ENCODE assay signal across 8 cellular contexts in the genomic region with DNA sequence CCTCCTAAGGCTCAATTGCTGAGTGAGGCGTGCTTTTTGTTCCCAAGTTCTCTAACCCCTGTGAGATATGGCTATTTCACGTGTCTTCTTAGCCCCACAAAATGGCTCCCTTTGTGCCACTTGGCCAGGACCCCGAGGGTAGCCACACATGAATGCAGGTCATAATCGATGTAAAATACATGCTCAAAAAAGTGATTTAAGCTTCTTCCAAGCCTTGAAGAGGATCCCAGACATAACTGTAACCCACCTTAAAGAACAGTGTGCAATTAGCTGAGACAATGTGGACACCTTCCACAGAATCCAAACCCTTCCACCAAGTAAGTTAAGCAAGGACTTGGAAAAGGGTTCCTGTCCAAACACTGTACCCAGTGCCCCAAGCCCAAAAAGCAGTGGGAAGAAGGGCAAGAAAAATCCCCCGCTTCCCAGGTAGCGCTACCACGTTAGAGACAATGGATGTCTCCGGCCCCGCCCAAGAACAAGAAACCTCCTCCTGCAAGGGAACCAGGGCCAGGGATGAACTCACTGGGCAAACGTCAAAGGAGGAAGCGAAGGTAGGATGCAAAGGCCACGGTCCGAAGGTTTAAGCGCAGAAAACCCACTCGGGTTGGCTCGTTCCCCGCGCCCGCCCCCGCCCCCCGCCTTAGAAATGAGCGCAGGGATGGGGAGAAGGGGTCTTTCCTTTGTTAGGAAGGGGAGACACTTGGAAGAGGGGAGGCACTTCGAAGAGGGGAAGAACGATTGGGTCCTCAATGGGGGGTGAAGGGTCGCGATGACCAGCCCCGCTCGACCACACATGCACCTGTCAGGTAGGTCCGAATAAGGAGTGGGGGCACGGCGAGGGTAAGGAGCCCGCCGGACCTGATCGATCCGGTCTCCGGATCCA. TPM values are rescaled to one million over a fixed set of nuclear protein-coding genes. Genes with fewer than 3 reads are reported as not detected.
A peak's percentile ranks its signal among the peaks of the same experiment; 100 is the strongest.
DNase-seq lines count a peak whose midpoint lies in the region; ATAC-seq and TF ChIP-seq lines count a peak whose summit lies in the region.

No MANE protein-coding gene starts in this region.

- no peaks in the 10 kb centered on the region for H3K27me3 Mint-ChIP-seq in T-helper 17 cell

- H3K4me1 ChIP-seq in ectodermal cell (ENCODE audit: control insufficient read depth, insufficient read depth, low read length) = no peaks in the 10 kb centered on the region
- peaks cover 0 to 11% of the 10 kb centered on the region in 2 donors for H3K4me1 ChIP-seq in muscle layer of duodenum (ENCODE audit: control insufficient read depth in 1 of 2, insufficient read depth in 2 of 2, low read length in 2 of 2)

- 0 to 1% methylated on average over 36 of the region's 36 CpGs for whole genome bisulfite sequencing in ectodermal cell, 2 experiments

- TF ChIP-seq CTCF in GM10248 (IDR thresholded peaks at IDR 0.05; ENCODE audit: control extremely low read depth, extremely low read depth, low read depth, missing control alignments) (no peak), omental fat pad (IDR thresholded peaks at IDR 0.05) (no peak)

- POLR2A ChIA-PET in GM10248 (lab: Yijun Ruan, JAX) = interaction anchor here (0.5 to 1.5 kb wide), 13 partner anchors 8 to 363 kb away, joined by 3 to 20 read pairs (median 3); a partner anchor contains a TSS

- H3K27ac ChIP-seq in ectodermal cell (ENCODE audit: insufficient read depth, low read depth, low read length, poor library complexity, severe bottlenecking) (peak overlapping the region; percentile 52), muscle layer of duodenum (ENCODE audit: low read length) (peak overlapping the region; percentile 14)

- H3K36me3 ChIP-seq in ectodermal cell (ENCODE audit: control insufficient read depth, insufficient read depth, low read length) (peaks cover 4% of the 10 kb centered on the region), muscle layer of duodenum (ENCODE audit: control insufficient read depth in 1 of 2, insufficient read depth in 2 of 2, low read length in 2 of 2) (peaks cover 0 to under 1% of the 10 kb centered on the region in 2 donors)

- H3K4me3 ChIP-seq in ectodermal cell (ENCODE audit: insufficient read depth, low read depth, low read length) = peak overlapping the region; percentile 98
- peak overlapping the region; percentile 79 to 93 for H3K4me3 ChIP-seq in muscle layer of duodenum (ENCODE audit: low read depth in 1 of 2, low read length in 2 of 2)

- peak overlapping the region; percentile 96 for H3K4me3 Mint-ChIP-seq in T-helper 17 cell

- no peaks in the 10 kb centered on the region for H3K27me3 ChIP-seq in ectodermal cell (ENCODE audit: control insufficient read depth, insufficient read depth, low read length, poor library complexity, severe bottlenecking)
- H3K27me3 ChIP-seq in muscle layer of duodenum (ENCODE audit: low read depth, low read length) = no peaks in the 10 kb centered on the region

- H3K9me3 ChIP-seq in T-helper 17 cell (ENCODE audit: control insufficient read depth, low read length, poor library complexity, severe bottlenecking) (no peaks in the 10 kb centered on the region), ectodermal cell (ENCODE audit: control insufficient read depth, low read length) (no peaks in the 10 kb centered on the region), muscle layer of duodenum (ENCODE audit: control insufficient read depth in 1 of 2, low read length in 2 of 2) (no peaks in the 10 kb centered on the region)

- H3K36me3 Mint-ChIP-seq in T-helper 17 cell (ENCODE audit: low read depth) = peaks cover 4% of the 10 kb centered on the region

- CTCF ChIA-PET in GM10248 (lab: Yijun Ruan, JAX) = interaction anchor here (1.5 kb wide), 1 partner anchor 22 kb away, joined by 6 read pairs; a partner anchor contains a TSS

- H3K27ac Mint-ChIP-seq in T-helper 17 cell = peak overlapping the region; percentile 93

- H3K4me1 Mint-ChIP-seq in T-helper 17 cell = peaks cover 34% of the 10 kb centered on the region

- peak; percentile 44 for DNase-seq in A172 (ENCODE audit: low spot score)
- peak; percentile 54 for DNase-seq in GM10248 (ENCODE audit: extremely low spot score)
- peak; percentile 66 for DNase-seq in NCI-H1092 treated with DMSO at 0.1 percent for 48 hours (lab: John Stamatoyannopoulos, UW)
- peak in 1 of 3 donors; percentile 16 for DNase-seq in T-helper 17 cell
- DNase-seq in omental fat pad (ENCODE audit: low spot score) = no peak
- DNase-seq in midbrain (lab: John Stamatoyannopoulos, UW) = no peak

- no peak for ATAC-seq in T-helper 17 cell
- ATAC-seq in omental fat pad (ENCODE audit: low FRiP score) = no peak

RNA-seq across cellular contexts. Expression of a gene that starts 1.1 kb away (rescaled TPM):
- total RNA-seq in A172 (2014; rRNA removed; shearing (Covaris generic)) = 626 and 687 TPM in 2 replicates
- total RNA-seq in T-helper 17 cell (10 to 100 TPM; 40.0 to 46.8 TPM), omental fat pad (10 to 100 TPM; 18.8 to 45.9 (median 31.7) TPM)
- 265 TPM for polyA plus RNA-seq in ectodermal cell (2013, experiment 1 of 4)
- polyA plus RNA-seq in ectodermal cell (2013, experiment 2 of 4) = 217 TPM
- polyA plus RNA-seq in ectodermal cell (2013, experiment 3 of 4) = 231 TPM
- polyA plus RNA-seq in ectodermal cell (2013, experiment 4 of 4) = 240 TPM

RNA-seq across cellular contexts. Expression of a gene that starts 21.7 kb away (rescaled TPM):
- 73.6 and 83.9 TPM in 2 replicates for total RNA-seq in A172 (2014; rRNA removed; shearing (Covaris generic))
- total RNA-seq in T-helper 17 cell (10 to 100 TPM; 20.6 to 29.8 TPM), omental fat pad (100 to 1,000 TPM in 1 of 4 donors, 10 to 100 TPM in 3; 56.0 to 101 (median 68.6) TPM)
- 56.8 TPM for polyA plus RNA-seq in ectodermal cell (2013, experiment 1 of 4)
- polyA plus RNA-seq in ectodermal cell (2013, experiment 2 of 4) = 54.7 TPM
- polyA plus RNA-seq in ectodermal cell (2013, experiment 3 of 4) = 60.6 TPM
- polyA plus RNA-seq in ectodermal cell (2013, experiment 4 of 4) = 68.0 TPM

RNA-seq across cellular contexts. Expression of a gene that starts 29.5 kb away (rescaled TPM):
- 201 and 239 TPM in 2 replicates for total RNA-seq in A172 (2014; rRNA removed; shearing (Covaris generic))
- 100 to 1,000 TPM; 216 to 236 TPM for total RNA-seq in T-helper 17 cell
- polyA plus RNA-seq in ectodermal cell (2013, experiment 1 of 4) = 886 TPM
- 882 TPM for polyA plus RNA-seq in ectodermal cell (2013, experiment 2 of 4)
- 670 TPM for polyA plus RNA-seq in ectodermal cell (2013, experiment 3 of 4)
- 770 TPM for polyA plus RNA-seq in ectodermal cell (2013, experiment 4 of 4)
- 10 to 100 TPM; 53.3 to 62.9 (median 60.1) TPM for total RNA-seq in omental fat pad

RNA-seq across cellular contexts. Expression of a gene that starts 43.4 kb away (rescaled TPM):
- 3.2 and 6.0 TPM in 2 replicates for total RNA-seq in A172 (2014; rRNA removed; shearing (Covaris generic))
- total RNA-seq in T-helper 17 cell = 1 to 10 TPM; 8.9 to 9.3 TPM
- 18.0 TPM for polyA plus RNA-seq in ectodermal cell (2013, experiment 1 of 4)
- polyA plus RNA-seq in ectodermal cell (2013, experiment 2 of 4) = 18.4 TPM
- polyA plus RNA-seq in ectodermal cell (2013, experiment 3 of 4) = 14.3 TPM
- 14.3 TPM for polyA plus RNA-seq in ectodermal cell (2013, experiment 4 of 4)
- total RNA-seq in omental fat pad = 1 to 10 TPM; 3.1 to 7.7 (median 4.9) TPM

RNA-seq across cellular contexts. Expression of a gene that starts 52.3 kb away (rescaled TPM):
- 55.6 and 59.1 TPM in 2 replicates for total RNA-seq in A172 (2014; rRNA removed; shearing (Covaris generic))
- 10 to 100 TPM; 75.0 to 75.3 TPM for total RNA-seq in T-helper 17 cell
- polyA plus RNA-seq in ectodermal cell (2013, experiment 1 of 4) = 96.1 TPM
- polyA plus RNA-seq in ectodermal cell (2013, experiment 2 of 4) = 91.9 TPM
- polyA plus RNA-seq in ectodermal cell (2013, experiment 3 of 4) = 54.7 TPM
- polyA plus RNA-seq in ectodermal cell (2013, experiment 4 of 4) = 57.3 TPM
- 10 to 100 TPM; 17.4 to 51.2 (median 34.8) TPM for total RNA-seq in omental fat pad

Comparison
In these comparisons a context has a peak if more than half of its experiments do, and no peak if none do; other contexts are left out.
1. DNase-seq: peak in A172 (single experiment), GM10248 (single experiment) and NCI-H1092 treated with DMSO at 0.1 percent for 48 hours (single experiment); none in omental fat pad (single experiment) and midbrain (single experiment).
2. RNA of a gene that starts 1.1 kb away (total RNA-seq): 626 to 687 TPM in A172; 40.0 to 46.8 TPM in T-helper 17 cell and 18.8 to 45.9 TPM in omental fat pad; every median in the first group is over 10 times any median in the second.